ENCODE assay signal across 8 cellular contexts in the genomic region with DNA sequence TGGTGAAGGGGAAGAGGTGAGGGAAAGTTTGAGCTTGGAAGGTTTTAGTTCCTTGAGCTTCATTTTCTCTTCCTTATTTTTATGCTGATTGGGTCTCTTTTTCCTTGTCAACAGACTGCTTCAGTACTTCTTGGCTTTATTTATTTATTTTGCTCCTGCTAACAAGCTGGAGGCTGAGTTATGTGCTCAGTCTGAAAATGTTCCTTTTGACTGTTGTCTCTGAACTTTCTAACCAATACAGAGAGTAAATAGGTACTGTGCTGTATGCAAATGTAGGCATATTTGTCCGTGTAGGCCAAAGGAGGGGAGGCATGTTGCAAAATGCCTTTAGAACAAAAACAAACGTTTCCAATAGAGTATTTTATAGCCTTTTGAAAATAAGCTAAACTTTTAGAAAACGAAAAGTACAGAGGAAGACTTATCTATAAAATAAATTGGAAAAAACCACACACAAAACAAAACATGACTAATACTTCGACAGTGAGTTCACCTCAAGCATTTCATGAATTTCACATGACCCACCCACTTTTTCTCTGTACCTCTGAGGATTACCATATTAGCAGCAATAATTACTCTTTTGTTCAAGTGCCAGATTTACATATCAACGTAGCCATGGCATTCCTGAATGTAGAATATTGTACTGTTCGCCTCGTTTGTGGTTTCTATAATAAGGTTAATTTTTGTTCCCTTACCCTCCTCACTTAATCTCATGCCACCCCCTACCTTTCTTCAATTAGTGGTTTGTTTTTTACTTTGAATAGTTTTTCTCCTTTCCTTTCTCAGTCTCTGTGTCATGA. TPM values are rescaled to one million over a fixed set of nuclear protein-coding genes. Genes with fewer than 3 reads are reported as not detected.
DNase-seq lines count a peak whose midpoint lies in the region; ATAC-seq and TF ChIP-seq lines count a peak whose summit lies in the region.

No MANE protein-coding gene starts in this region.

- H3K36me3 ChIP-seq in adipocyte (ENCODE audit: control insufficient read depth, insufficient read depth, low read length, severe bottlenecking) (no peaks in the 10 kb centered on the region), prostate gland (no peaks in the 10 kb centered on the region)

- H3K4me3 ChIP-seq in adipocyte (ENCODE audit: low read length) (no peak overlapping the region), prostate gland (no peak overlapping the region)

- H3K9me3 ChIP-seq in adipocyte (ENCODE audit: control insufficient read depth, low read length): no peaks in the 10 kb centered on the region
- H3K9me3 ChIP-seq in prostate gland: no peaks in the 10 kb centered on the region

- ATAC-seq in GM18861 (IDR thresholded peaks at IDR 0.05; ENCODE audit: unreplicated experiment) (peak; percentile 37), HG03045 (IDR thresholded peaks at IDR 0.05; ENCODE audit: unreplicated experiment) (peak; percentile 38), HG02678 (IDR thresholded peaks at IDR 0.05; ENCODE audit: unreplicated experiment) (no peak), HG02763 (IDR thresholded peaks at IDR 0.05; ENCODE audit: unreplicated experiment) (no peak)

- no peak for TF ChIP-seq POLR2A in prostate gland (IDR thresholded peaks at IDR 0.05)

- DNase-seq in adipocyte (ENCODE audit: low read depth) (peak; percentile 34), prostate gland (ENCODE audit: low spot score) (no peak), 8988T (no peak), T1000 (lab: John Stamatoyannopoulos, UW) (no peak)

- TF ChIP-seq CTCF in prostate gland (IDR thresholded peaks at IDR 0.05): no peak

- no peak overlapping the region for H3K9ac ChIP-seq in adipocyte (ENCODE audit: low read length)

- WGBS in prostate gland: 43% methylated on average over 7 of the region's 7 CpGs

- intact Hi-C loops in prostate gland (cut with DNase I): no loop called here

- H3K4me1 ChIP-seq in adipocyte (ENCODE audit: control insufficient read depth, insufficient read depth, low read length) (peaks cover 5% of the 10 kb centered on the region), prostate gland (replicated peaks) (no peaks in the 10 kb centered on the region)

- H3K27me3 ChIP-seq in adipocyte (replicated peaks; ENCODE audit: control insufficient read depth, insufficient read depth, low read length) (no peaks in the 10 kb centered on the region), prostate gland (replicated peaks; ENCODE audit: insufficient read depth) (no peaks in the 10 kb centered on the region)

- H3K27ac ChIP-seq in prostate gland: peak overlapping the region; percentile 3 to 64

RNA-seq across cellular contexts. Expression of a gene that starts 4.7 kb away (rescaled TPM):
- 10 to 100 TPM; 48.1 to 59.8 TPM for total RNA-seq in prostate gland

RNA-seq across cellular contexts. Expression of a gene that starts 44.3 kb away (rescaled TPM):
- total RNA-seq in prostate gland: 10 to 100 TPM; 60.8 to 87.0 TPM

Comparison
In these comparisons a context has a peak if more than half of its experiments do, and no peak if none do; other contexts are left out.
1. ATAC-seq: peak in GM18861 (single experiment) and HG03045 (single experiment); none in HG02678 (single experiment) and HG02763 (single experiment).